Comparison of ENCODE assay signal across 9 cellular contexts in the genomic region with DNA sequence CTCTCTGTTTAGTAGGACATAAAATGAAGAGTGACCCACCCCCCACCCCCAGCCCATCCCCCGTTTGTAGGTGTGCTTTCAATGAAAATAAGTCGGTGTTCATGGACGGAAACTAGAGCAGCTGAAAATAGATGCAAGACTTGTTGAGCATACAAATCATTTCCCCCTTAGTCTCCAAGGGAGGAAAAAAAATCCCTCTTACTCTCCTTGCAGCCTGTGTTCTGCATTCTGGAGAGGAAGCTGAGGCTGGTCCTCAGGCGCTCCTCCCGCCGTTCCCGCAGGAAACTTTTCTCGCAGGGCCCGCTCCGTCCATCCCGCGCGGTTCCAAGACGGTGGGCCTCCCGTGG.
DNase-seq lines count a peak whose midpoint lies in the region; TF ChIP-seq lines count a peak whose summit lies in the region.
"Had no signal": no experiment of that assay in that cellular context is flagged by ENCODE, and none has a peak within 500 bp of the region (broad histone marks: within the 10 kb centered on the region; RNA-seq: fewer than 3 reads in every experiment).

No MANE protein-coding gene starts in this region.

- H3K4me1 ChIP-seq in Peyer's patch: peaks cover 0 to 20% (median 4%) of the 10 kb centered on the region in 4 donors

- TF ChIP-seq POLR2A in Peyer's patch (IDR thresholded peaks at IDR 0.05): no peak

- H3K9me3 Mint-ChIP-seq in progenitor cell of endocrine pancreas (ENCODE audit: low read depth): no peaks in the 10 kb centered on the region
- H3K9me3 Mint-ChIP-seq: stimulated activated naive B cell treated with anti-CD40 and anti-IgM and Interleukin-4, amounts not matched to agents 10 μg/mL and 1 μg/mL and 100 μg/mL, for 72 hours had no signal

- H3K4me3 ChIP-seq in GM06990 (replicated peaks; ENCODE audit: low read depth, low read length): peak overlapping the region; percentile 45
- peak overlapping the region; percentile 15 to 58 (median 46) for H3K4me3 ChIP-seq in Peyer's patch
- peak overlapping the region; percentile 87 for H3K4me3 ChIP-seq in fibroblast of the aortic adventitia (ENCODE audit: low read depth, low read length)

- no peaks in the 10 kb centered on the region for H3K9me3 ChIP-seq in Peyer's patch

- H3K27ac ChIP-seq in Peyer's patch: no peak overlapping the region

- H3K27me3 ChIP-seq in GM06990 (replicated peaks; ENCODE audit: control insufficient read depth, insufficient read depth, low read length) (peaks cover 4% of the 10 kb centered on the region), Peyer's patch (no peaks in the 10 kb centered on the region)

- TF ChIP-seq CTCF in GM06990 (IDR thresholded peaks at IDR 0.05; ENCODE audit: insufficient read depth, low read length, poor library complexity, severe bottlenecking) (no peak), Peyer's patch (IDR thresholded peaks at IDR 0.05) (no peak), fibroblast of the aortic adventitia (IDR thresholded peaks at IDR 0.05; ENCODE audit: insufficient read depth, low read length) (no peak), progenitor cell of endocrine pancreas (IDR thresholded peaks at IDR 0.05; ENCODE audit: unreplicated experiment) (no peak)

- H3K27me3 Mint-ChIP-seq in progenitor cell of endocrine pancreas: peaks cover 46% of the 10 kb centered on the region

- H3K36me3 ChIP-seq in GM06990 (ENCODE audit: control insufficient read depth, insufficient read depth, low read length): no peaks in the 10 kb centered on the region
- H3K36me3 ChIP-seq in Peyer's patch: no peaks in the 10 kb centered on the region

- peaks cover 9% of the 10 kb centered on the region for H3K4me1 Mint-ChIP-seq in progenitor cell of endocrine pancreas (ENCODE audit: low read depth)

- H3K27ac Mint-ChIP-seq in progenitor cell of endocrine pancreas: peak overlapping the region; percentile 61
- H3K27ac Mint-ChIP-seq: stimulated activated naive B cell treated with anti-CD40 and anti-IgM and Interleukin-4, amounts not matched to agents 10 μg/mL and 1 μg/mL and 100 μg/mL, for 72 hours had no signal

- no peaks in the 10 kb centered on the region for H3K36me3 Mint-ChIP-seq in progenitor cell of endocrine pancreas (ENCODE audit: insufficient read depth)

- no peak for DNase-seq in GM06990 (ENCODE audit: extremely low read depth, insufficient read length)
- DNase-seq in Peyer's patch: no peak
- DNase-seq in fibroblast of the aortic adventitia (ENCODE audit: low read depth): no peak
- DNase-seq in progenitor cell of endocrine pancreas (ENCODE audit: low spot score, unreplicated experiment): no peak
- no peak for DNase-seq in SKM-1 treated with dmso at 0.1 percent for 144 hours (lab: John Stamatoyannopoulos, UW; ENCODE audit: unreplicated experiment)
- DNase-seq in DMS 273 (lab: John Stamatoyannopoulos, UW; ENCODE audit: unreplicated experiment): no peak
- no peak for DNase-seq in NCI-H526 (lab: John Stamatoyannopoulos, UW)
- no peak for DNase-seq in NOMO-1 treated with dmso at 0.1 percent for 144 hours (lab: John Stamatoyannopoulos, UW; ENCODE audit: unreplicated experiment)
- DNase-seq: stimulated activated naive B cell treated with anti-CD40 and anti-IgM and Interleukin-4, amounts not matched to agents 10 μg/mL and 1 μg/mL and 100 μg/mL, for 72 hours had no signal

- peak overlapping the region; percentile 69 for H3K4me3 Mint-ChIP-seq in progenitor cell of endocrine pancreas (ENCODE audit: low read depth)
